ENCODE assay signal across 8 cellular contexts in genomic region chr5:151151793-151152192, GRCh38. TPM values are rescaled to one million over a fixed set of nuclear protein-coding genes. Genes with fewer than 3 reads are reported as not detected.
DNase-seq lines count a peak whose midpoint lies in the region; ATAC-seq and TF ChIP-seq lines count a peak whose summit lies in the region.

No MANE protein-coding gene starts in this region.

- POLR2A ChIA-PET in HEK293T (lab: Yijun Ruan, JAX): no interaction called here

- no peak for TF ChIP-seq POLR2A in testis (IDR thresholded peaks at IDR 0.05)

- peaks cover 24 to 33% of the 10 kb centered on the region in 2 donors for H3K4me1 ChIP-seq in lung (ENCODE audit: control insufficient read depth in 2 of 2, insufficient read depth in 2 of 2, low read length in 2 of 2)
- H3K4me1 ChIP-seq in testis: peaks cover 38% of the 10 kb centered on the region

- H3K4me3 ChIP-seq in lung (no peak overlapping the region), testis (no peak overlapping the region)

- intact Hi-C loops in testis (cut with DNase I; ENCODE audit: low total_unique reads): no loop called here

- no peaks in the 10 kb centered on the region for H3K9me3 ChIP-seq in lung (ENCODE audit: control insufficient read depth in 2 of 2, insufficient read depth in 1 of 2, low read length in 1 of 2)
- no peaks in the 10 kb centered on the region for H3K9me3 ChIP-seq in testis

- peak; percentile 29 for ATAC-seq in GM18508 (IDR thresholded peaks at IDR 0.05; ENCODE audit: insufficient read depth, unreplicated experiment)
- ATAC-seq in HG02973 (IDR thresholded peaks at IDR 0.05; ENCODE audit: unreplicated experiment): peak; percentile 38
- ATAC-seq in lung (ENCODE audit: insufficient read depth, low FRiP score): peak; percentile 56
- ATAC-seq in HG02588 (IDR thresholded peaks at IDR 0.05; ENCODE audit: unreplicated experiment): no peak

- CTCF ChIA-PET in HEK293T (lab: Yijun Ruan, JAX): interaction anchor here (1.9 kb wide), 1 partner anchor 26 kb away, joined by 6 read pairs; no protein-coding TSS in a partner anchor

- H3K36me3 ChIP-seq in lung (ENCODE audit: control insufficient read depth in 2 of 2, insufficient read depth in 2 of 2, low read length in 2 of 2) (peaks cover 3 to 6% of the 10 kb centered on the region in 2 donors), testis (ENCODE audit: low read depth, missing control alignments) (no peaks in the 10 kb centered on the region)

- no peaks in the 10 kb centered on the region for H3K27me3 ChIP-seq in lung (ENCODE audit: control insufficient read depth, insufficient read depth)
- H3K27me3 ChIP-seq in testis: no peaks in the 10 kb centered on the region

- TF ChIP-seq CTCF in lung (IDR thresholded peaks at IDR 0.05; ENCODE audit: control extremely low read depth, extremely low read depth) (no peak), testis (IDR thresholded peaks at IDR 0.05) (no peak)

- H3K27ac ChIP-seq in lung (ENCODE audit: low read depth in 1 of 2, low read length in 1 of 2) (peak overlapping the region; percentile 17 to 29), testis (peak overlapping the region; percentile 12 to 84)

- WGBS in lung, 2 donors: 28 to 60% methylated on average over 5 of the region's 5 CpGs
- 37 to 49% methylated on average over 5 of the region's 5 CpGs for WGBS in testis, 2 donors

- DNase-seq in activated T-cell treated with anti-CD3 and anti-CD28 coated beads, Interleukin-2, amount 50 U/mL, for 48 hours: peak; percentile 79 to 81
- DNase-seq in lung (ENCODE audit: low spot score): peak; percentile 42
- DNase-seq in testis: peak; percentile 24
- DNase-seq in HuH-7 (ENCODE audit: low spot score): no peak
- DNase-seq in HEK293T (ENCODE audit: extremely low spot score): no peak

TF ChIP-seq in HEK293T, 16 proteins besides CTCF, POLR2A, EP300 and RAD21:
- TF ChIP-seq SP1 (IDR thresholded peaks at IDR 0.05) (no peak), FOXK2 (IDR thresholded peaks at IDR 0.05) (no peak), CTBP1 (IDR thresholded peaks at IDR 0.05; ENCODE audit: borderline replicate concordance) (no peak), FOXA1 (IDR thresholded peaks at IDR 0.05) (no peak), SUZ12 (IDR thresholded peaks at IDR 0.05) (no peak)

RNA-seq across cellular contexts. Expression of gene ANXA6, which starts 5.8 kb away (rescaled TPM):
- 100 to 1,000 TPM; 168 to 208 TPM for total RNA-seq in lung
- polyA plus RNA-seq in lung: 100 to 1,000 TPM in 1 of 2 donors, 10 to 100 TPM in 1; 61.4 to 143 TPM
- 100 to 1,000 TPM; 116 to 180 TPM for total RNA-seq in testis
- 152 TPM for polyA plus RNA-seq in testis (ENCODE audit: insufficient read depth, low read depth, low replicate concordance)

Comparison
In these comparisons a context has a peak if more than half of its experiments do, and no peak if none do; other contexts are left out.
1. DNase-seq: peak in activated T-cell treated with anti-CD3 and anti-CD28 coated beads, Interleukin-2, amount 50 U/mL, for 48 hours (2 of 2), lung (single experiment) and testis (single experiment); none in HuH-7 (single experiment) and HEK293T (single experiment).